In the genomic region with DNA sequence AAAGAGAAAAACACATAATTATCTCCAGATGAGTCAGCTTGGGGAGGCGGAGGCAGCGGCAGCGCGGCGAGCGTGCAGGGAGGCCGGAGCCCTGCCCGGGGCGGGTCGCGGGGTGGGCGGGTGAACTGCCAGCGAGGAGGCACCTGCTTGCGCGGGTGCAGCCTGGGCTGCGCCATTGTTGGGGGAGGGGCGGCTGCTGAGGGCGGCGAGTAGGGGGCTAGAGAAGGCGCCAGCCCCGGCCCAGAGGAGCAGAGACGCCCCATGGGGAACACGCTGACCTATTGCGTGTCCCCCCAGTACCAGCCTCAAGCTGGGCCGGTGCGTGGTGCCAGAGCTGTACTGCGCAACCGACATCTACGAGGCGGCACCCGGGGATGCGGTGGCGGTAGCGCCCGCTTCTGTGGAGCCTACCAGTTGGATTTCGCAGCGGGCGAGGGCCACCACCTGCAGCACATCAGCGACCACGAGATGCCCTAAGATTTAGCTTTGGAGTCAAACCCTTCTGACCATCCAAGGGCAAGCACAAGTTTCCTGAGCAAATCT, we compare ENCODE assay signal across 30 cellular contexts. TPM values are rescaled to one million over a fixed set of nuclear protein-coding genes. Genes with fewer than 3 reads are reported as not detected.
DNase-seq lines count a peak whose midpoint lies in the region; ATAC-seq and TF ChIP-seq lines count a peak whose summit lies in the region.
"Had no signal": no experiment of that assay in that cellular context is flagged by ENCODE, and none has a peak within 500 bp of the region (broad histone marks: within the 10 kb centered on the region; RNA-seq: fewer than 3 reads in every experiment).

No MANE protein-coding gene starts in this region.

- H3K4me3 ChIP-seq in adipocyte (ENCODE audit: low read length) (peak overlapping the region; percentile 65), ovary (no peak overlapping the region)
- H3K4me3 ChIP-seq: A549, GM12878, PC-9 had no signal

- H3K27ac Mint-ChIP-seq in stimulated activated naive CD8-positive, alpha-beta T cell treated with anti-CD3 and anti-CD28 coated beads, Interleukin-15, amount 100 ng/mL, for 72 hours: no peak overlapping the region
- H3K27ac Mint-ChIP-seq: CD8-positive, alpha-beta T cell had no signal

- WGBS in ovary, 3 donors: 98 to 99% (median 98%) methylated on average over 38 to 40 of the region's 40 CpGs

- no peak overlapping the region for H3K4me3 Mint-ChIP-seq in stimulated activated naive CD8-positive, alpha-beta T cell treated with anti-CD3 and anti-CD28 coated beads, Interleukin-15, amount 100 ng/mL, for 72 hours
- H3K4me3 Mint-ChIP-seq: CD8-positive, alpha-beta T cell had no signal

- peaks cover 14% of the 10 kb centered on the region for H3K4me1 ChIP-seq in adipocyte (ENCODE audit: control insufficient read depth, insufficient read depth, low read length)
- peaks cover 8% of the 10 kb centered on the region for H3K4me1 ChIP-seq in ovary (ENCODE audit: insufficient read depth)
- H3K4me1 ChIP-seq: A549, Caco-2 had no signal

- TF ChIP-seq EP300 in ovary (IDR thresholded peaks at IDR 0.05): no peak

- no peak for DNase-seq in stimulated activated naive CD8-positive, alpha-beta T cell treated with anti-CD3 and anti-CD28 coated beads, Interleukin-15, amount 100 ng/mL, for 72 hours
- no peak for DNase-seq in stimulated activated naive CD8-positive, alpha-beta T cell treated with anti-CD3 and anti-CD28 coated beads, Interleukin-15, Interleukin-2, amounts not matched to agents 100 U/mL and 50 U/mL, for 24 hours
- DNase-seq in adipocyte (ENCODE audit: low read depth) (no peak), ovary (peak in 3 of 5 donors; percentile 8 to 30 (median 27)), NCI-H345 (lab: John Stamatoyannopoulos, UW) (no peak), HT-29 (ENCODE audit: low spot score) (no peak), NCI-H1417 (lab: John Stamatoyannopoulos, UW) (no peak)
- DNase-seq: Caco-2; CD8-positive, alpha-beta T cell; DMS 273 treated with DMSO at 0.1 percent for 48 hours; DMS79; GDM1; Karpas-422; NCI-H1092; NCI-H1436; NCI-H187; NCI-H2081 treated with DMSO at 0.1 percent for 48 hours; NCI-H2171 treated with DMSO at 0.1 percent for 48 hours; NCI-H446 treated with DMSO at 0.1 percent for 48 hours; NCI-H526; NCI-H82; NK-92 treated with Interleukin-12 subunit alpha and Interleukin-12 subunit beta, amount 100 ng/mL, for 24 hours; PC-9; RPMI8226; SHP77 treated with DMSO at 0.1 percent for 48 hours; SW 1271 had no signal

- no peaks in the 10 kb centered on the region for H3K27me3 ChIP-seq in adipocyte (replicated peaks; ENCODE audit: control insufficient read depth, insufficient read depth, low read length)
- H3K27me3 ChIP-seq in ovary: no peaks in the 10 kb centered on the region

- peaks cover 9 to 10% of the 10 kb centered on the region in 2 donors for H3K9me3 Mint-ChIP-seq in stimulated activated naive CD8-positive, alpha-beta T cell treated with anti-CD3 and anti-CD28 coated beads, Interleukin-15, amount 100 ng/mL, for 72 hours
- H3K9me3 Mint-ChIP-seq: CD8-positive, alpha-beta T cell had no signal

- no peak for TF ChIP-seq CTCF in ovary (IDR thresholded peaks at IDR 0.05)

- H3K36me3 ChIP-seq in adipocyte (ENCODE audit: control insufficient read depth, insufficient read depth, low read length, severe bottlenecking): peaks cover 66% of the 10 kb centered on the region
- no peaks in the 10 kb centered on the region for H3K36me3 ChIP-seq in ovary

- TF ChIP-seq POLR2A in ovary (IDR thresholded peaks at IDR 0.05): no peak

- peak overlapping the region; percentile 19 for H3K9ac ChIP-seq in adipocyte (ENCODE audit: low read length)

- H3K27me3 Mint-ChIP-seq in stimulated activated naive CD8-positive, alpha-beta T cell treated with anti-CD3 and anti-CD28 coated beads, Interleukin-15, amount 100 ng/mL, for 72 hours: no peaks in the 10 kb centered on the region

- H3K9me3 ChIP-seq in adipocyte (ENCODE audit: control insufficient read depth, low read length) (peaks cover 12% of the 10 kb centered on the region), ovary (no peaks in the 10 kb centered on the region)
- H3K9me3 ChIP-seq: A549, Caco-2 had no signal

- ATAC-seq in stimulated activated naive CD8-positive, alpha-beta T cell treated with anti-CD3 and anti-CD28 coated beads, Interleukin-15, amount 100 ng/mL, for 72 hours: peak; percentile 31
- ATAC-seq in stimulated activated naive CD8-positive, alpha-beta T cell treated with anti-CD3 and anti-CD28 coated beads, Interleukin-15, Interleukin-2, amounts not matched to agents 100 U/mL and 50 U/mL, for 24 hours: no peak
- ATAC-seq: A549; CD8-positive, alpha-beta T cell; GM12878; HCT116 had no signal

- intact Hi-C loops in ovary (cut with DNase I): loop anchor here in 1 of 4 donors (10.0 kb wide), 1 partner anchor 424 kb away; no protein-coding TSS in a partner anchor

- no peak overlapping the region for H3K27ac ChIP-seq in ovary
- H3K27ac ChIP-seq: A549, C4-2B, PC-9 had no signal

- peaks cover 6% of the 10 kb centered on the region for H3K4me1 Mint-ChIP-seq in stimulated activated naive CD8-positive, alpha-beta T cell treated with anti-CD3 and anti-CD28 coated beads, Interleukin-15, amount 100 ng/mL, for 72 hours

RNA-seq across cellular contexts. Expression of a gene that starts 16.7 kb away (rescaled TPM):
- total RNA-seq in ovary: 10 to 100 TPM in 5 of 7 donors, 1 to 10 TPM in 2; 4.3 to 23.6 (median 17.5) TPM
- 1 to 10 TPM; 2.8 to 6.4 TPM for polyA plus RNA-seq in ovary
- 0.25 and 0.60 TPM in 2 replicates for total RNA-seq in HT-29 (2014; rRNA removed; shearing (Covaris generic))
- polyA plus RNA-seq: A549 had no signal

Comparison
In these comparisons a context has a peak if more than half of its experiments do, and no peak if none do; other contexts are left out.
1. DNase-seq: peak in ovary (3 of 5); none in stimulated activated naive CD8-positive, alpha-beta T cell treated with anti-CD3 and anti-CD28 coated beads, Interleukin-15, amount 100 ng/mL, for 72 hours (0 of 2), stimulated activated naive CD8-positive, alpha-beta T cell treated with anti-CD3 and anti-CD28 coated beads, Interleukin-15, Interleukin-2, amounts not matched to agents 100 U/mL and 50 U/mL, for 24 hours (single experiment), adipocyte (single experiment), NCI-H345 (single experiment), HT-29 (single experiment) and NCI-H1417 (0 of 3).